Comparison of ENCODE assay signal across 1 cellular context in the genomic region with DNA sequence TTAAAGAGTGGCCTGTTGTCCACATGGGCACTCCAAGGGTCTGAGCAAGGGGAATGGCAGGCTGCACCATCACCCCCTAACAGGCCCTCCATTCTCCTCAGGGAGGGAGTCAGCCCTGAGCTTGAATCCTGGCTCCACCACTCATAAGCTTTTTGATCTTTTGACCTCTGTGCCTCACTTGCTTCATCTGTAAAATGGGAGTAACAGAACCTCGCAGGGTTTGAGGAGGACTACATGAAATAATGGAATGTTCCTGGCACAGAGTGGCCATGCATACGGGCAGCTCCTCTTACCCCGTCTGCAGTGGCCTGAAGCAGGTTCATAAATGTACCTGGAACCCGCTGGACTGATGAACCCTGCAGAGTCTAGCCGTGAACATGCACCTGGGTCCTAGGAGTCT.
TF ChIP-seq lines count a peak whose summit lies in the region.

No MANE protein-coding gene starts in this region.

TF ChIP-seq in HepG2, 621 proteins besides CTCF, POLR2A, EP300 and RAD21 (continued from another document):
- TF ChIP-seq, protein P1, sequence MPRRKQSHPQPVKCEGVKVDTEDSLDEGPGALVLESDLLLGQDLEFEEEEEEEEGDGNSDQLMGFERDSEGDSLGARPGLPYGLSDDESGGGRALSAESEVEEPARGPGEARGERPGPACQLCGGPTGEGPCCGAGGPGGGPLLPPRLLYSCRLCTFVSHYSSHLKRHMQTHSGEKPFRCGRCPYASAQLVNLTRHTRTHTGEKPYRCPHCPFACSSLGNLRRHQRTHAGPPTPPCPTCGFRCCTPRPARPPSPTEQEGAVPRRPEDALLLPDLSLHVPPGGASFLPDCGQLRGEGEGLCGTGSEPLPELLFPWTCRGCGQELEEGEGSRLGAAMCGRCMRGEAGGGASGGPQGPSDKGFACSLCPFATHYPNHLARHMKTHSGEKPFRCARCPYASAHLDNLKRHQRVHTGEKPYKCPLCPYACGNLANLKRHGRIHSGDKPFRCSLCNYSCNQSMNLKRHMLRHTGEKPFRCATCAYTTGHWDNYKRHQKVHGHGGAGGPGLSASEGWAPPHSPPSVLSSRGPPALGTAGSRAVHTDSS (CRISPR knock-in tag; conservative IDR thresholded peaks at IDR 0.05) = no peak
- TF ChIP-seq ZNF629 (CRISPR knock-in tag; conservative IDR thresholded peaks at IDR 0.05) (peak; percentile 89), ZSCAN31 (CRISPR knock-in tag; IDR thresholded peaks at IDR 0.05; ENCODE audit: low read depth) (no peak), MEF2D (CRISPR knock-in tag; IDR thresholded peaks at IDR 0.05) (no peak), ESRRA (CRISPR knock-in tag; IDR thresholded peaks at IDR 0.05; ENCODE audit: low read depth) (no peak), SALL2 (CRISPR knock-in tag; IDR thresholded peaks at IDR 0.05) (no peak), ZZZ3 (CRISPR knock-in tag; IDR thresholded peaks at IDR 0.05; ENCODE audit: borderline replicate concordance) (no peak)
- TF ChIP-seq, protein P2, sequence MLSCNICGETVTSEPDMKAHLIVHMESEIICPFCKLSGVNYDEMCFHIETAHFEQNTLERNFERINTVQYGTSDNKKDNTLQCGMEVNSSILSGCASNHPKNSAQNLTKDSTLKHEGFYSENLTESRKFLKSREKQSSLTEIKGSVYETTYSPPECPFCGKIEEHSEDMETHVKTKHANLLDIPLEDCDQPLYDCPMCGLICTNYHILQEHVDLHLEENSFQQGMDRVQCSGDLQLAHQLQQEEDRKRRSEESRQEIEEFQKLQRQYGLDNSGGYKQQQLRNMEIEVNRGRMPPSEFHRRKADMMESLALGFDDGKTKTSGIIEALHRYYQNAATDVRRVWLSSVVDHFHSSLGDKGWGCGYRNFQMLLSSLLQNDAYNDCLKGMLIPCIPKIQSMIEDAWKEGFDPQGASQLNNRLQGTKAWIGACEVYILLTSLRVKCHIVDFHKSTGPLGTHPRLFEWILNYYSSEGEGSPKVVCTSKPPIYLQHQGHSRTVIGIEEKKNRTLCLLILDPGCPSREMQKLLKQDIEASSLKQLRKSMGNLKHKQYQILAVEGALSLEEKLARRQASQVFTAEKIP (CRISPR knock-in tag; IDR thresholded peaks at IDR 0.05; ENCODE audit: borderline replicate concordance) = no peak
TF ChIP-seq in HepG2: peak in this region for 4.
